In genomic region chr17:38465420-38466345, GRCh38 we compare ENCODE assay signal across 9 cellular contexts. TPM values are rescaled to one million over a fixed set of nuclear protein-coding genes. Genes with fewer than 3 reads are reported as not detected.
DNase-seq lines count a peak whose midpoint lies in the region; ATAC-seq and TF ChIP-seq lines count a peak whose summit lies in the region.
"Had no signal": no experiment of that assay in that cellular context is flagged by ENCODE, and none has a peak within 500 bp of the region (broad histone marks: within the 10 kb centered on the region; RNA-seq: fewer than 3 reads in every experiment).

No MANE protein-coding gene starts in this region.

- no peak overlapping the region for H3K4me2 ChIP-seq in neuronal stem cell (ENCODE audit: insufficient read depth, low read length, poor library complexity, severe bottlenecking)

- H3K9me3 ChIP-seq in RWPE2 (ENCODE audit: severe bottlenecking): no peaks in the 10 kb centered on the region
- H3K9me3 ChIP-seq in neuronal stem cell (replicated peaks in 1 of 2; ENCODE audit: control insufficient read depth in 2 of 2, insufficient read depth in 1 of 2, low read depth in 1 of 2, low read length in 2 of 2): no peaks in the 10 kb centered on the region

- H3K4ac ChIP-seq in neuronal stem cell (ENCODE audit: low read length): peak overlapping the region; percentile 38

- H3K18ac ChIP-seq in neuronal stem cell (ENCODE audit: low read length): peak overlapping the region; percentile 89

- H2BK120ac ChIP-seq in neuronal stem cell (ENCODE audit: low read depth, low read length): peak overlapping the region; percentile 64

- peak overlapping the region; percentile 23 for H3K4me3 ChIP-seq in RWPE2 (ENCODE audit: severe bottlenecking)
- H3K4me3 ChIP-seq in neuronal stem cell (ENCODE audit: low read length in 2 of 2): peak overlapping the region in 1 of 2 donors; percentile 56

- no CpG with 5 or more reads among the region's 23 CpGs for WGBS in neuronal stem cell (ENCODE audit: extremely low coverage in 2 of 2, insufficient read length in 2 of 2, insufficient replicate concordance in 1 of 2), 2 donors

- H3K27me3 Mint-ChIP-seq in effector memory CD8-positive, alpha-beta T cell: peaks cover 14 to 26% of the 10 kb centered on the region in 2 donors

- peak overlapping the region; percentile 71 for H3K27ac ChIP-seq in RWPE2 (ENCODE audit: poor library complexity, severe bottlenecking)
- peak overlapping the region; percentile 22 for H3K27ac ChIP-seq in neuronal stem cell (replicated peaks; ENCODE audit: low read length)

- H2AK5ac ChIP-seq in neuronal stem cell (ENCODE audit: low read depth, low read length): peak overlapping the region; percentile 95

- no peak overlapping the region for H3K14ac ChIP-seq in neuronal stem cell (ENCODE audit: low read length)

- no peaks in the 10 kb centered on the region for H3K36me3 Mint-ChIP-seq in effector memory CD8-positive, alpha-beta T cell (ENCODE audit: insufficient read depth)

- no peaks in the 10 kb centered on the region for H3K27me3 ChIP-seq in RWPE2 (ENCODE audit: insufficient read depth, poor library complexity, severe bottlenecking)
- H3K27me3 ChIP-seq in neuronal stem cell (ENCODE audit: control insufficient read depth in 3 of 3, insufficient read depth in 3 of 3, low read depth in 1 of 3, low read length in 3 of 3): no peaks in the 10 kb centered on the region

- H3K4me1 ChIP-seq in RWPE2 (ENCODE audit: insufficient read depth, poor library complexity, severe bottlenecking): peaks cover 17% of the 10 kb centered on the region
- H3K4me1 ChIP-seq in neuronal stem cell (ENCODE audit: control insufficient read depth in 2 of 2, insufficient read depth in 1 of 2, low read depth in 1 of 2, low read length in 2 of 2): peaks cover 21 to 22% of the 10 kb centered on the region in 2 donors

- DNase-seq in AG08396 (ENCODE audit: low spot score) (peak; percentile 94), RWPE2 (ENCODE audit: low spot score) (no peak), fibroblast of gingiva (ENCODE audit: low read depth) (peak; percentile 90), neuronal stem cell (ENCODE audit: low spot score) (no peak), NCI-H748 (lab: John Stamatoyannopoulos, UW; ENCODE audit: unreplicated experiment) (no peak), superior temporal gyrus (ENCODE audit: extremely low spot score) (no peak), DMS53 treated with DMSO at 0.1 percent for 48 hours (lab: John Stamatoyannopoulos, UW; ENCODE audit: unreplicated experiment) (no peak)
- DNase-seq in effector memory CD8-positive, alpha-beta T cell: no peak
- DNase-seq: small intestine had no signal

- no peak overlapping the region for H3K27ac Mint-ChIP-seq in effector memory CD8-positive, alpha-beta T cell

- no peak overlapping the region for H4K8ac ChIP-seq in neuronal stem cell (ENCODE audit: low read depth, low read length)

- H2BK12ac ChIP-seq in neuronal stem cell (ENCODE audit: low read length): no peak overlapping the region

- H2BK5ac ChIP-seq in neuronal stem cell (ENCODE audit: low read length): peak overlapping the region; percentile 20

- no peak overlapping the region for H3K4me3 Mint-ChIP-seq in effector memory CD8-positive, alpha-beta T cell

- peak; percentile 22 for ATAC-seq in RWPE2 (ENCODE audit: low read depth)
- no peak for ATAC-seq in effector memory CD8-positive, alpha-beta T cell (replicated peaks)

- peak overlapping the region; percentile 66 for H3K9ac ChIP-seq in neuronal stem cell (ENCODE audit: low read depth, low read length, poor library complexity)

- no peak overlapping the region for H4K91ac ChIP-seq in neuronal stem cell (ENCODE audit: low read depth, low read length, poor library complexity)

- H3K4me1 Mint-ChIP-seq in effector memory CD8-positive, alpha-beta T cell (ENCODE audit: low read depth in 2 of 2): no peaks in the 10 kb centered on the region

- peaks cover 6% of the 10 kb centered on the region for H3K79me1 ChIP-seq in neuronal stem cell (ENCODE audit: low read depth, low read length)

- peak overlapping the region; percentile 94 for H2AFZ ChIP-seq in neuronal stem cell (ENCODE audit: low read length)

- H3K36me3 ChIP-seq in RWPE2 (ENCODE audit: low read depth): peaks cover 84% of the 10 kb centered on the region
- peaks cover 22 to 26% of the 10 kb centered on the region in 2 donors for H3K36me3 ChIP-seq in neuronal stem cell (replicated peaks in 1 of 2; ENCODE audit: control insufficient read depth in 2 of 2, insufficient read depth in 2 of 2, low read length in 2 of 2)

- H3K9me3 Mint-ChIP-seq in effector memory CD8-positive, alpha-beta T cell: no peaks in the 10 kb centered on the region

- peak overlapping the region; percentile 39 for H2BK15ac ChIP-seq in neuronal stem cell (ENCODE audit: low read length)

- no peak for TF ChIP-seq CTCF in RWPE2 (IDR thresholded peaks at IDR 0.05; ENCODE audit: poor library complexity, severe bottlenecking)

- H3K23ac ChIP-seq in neuronal stem cell (ENCODE audit: low read depth, low read length, poor library complexity): no peak overlapping the region

RNA-seq across cellular contexts. Expression of gene ARHGAP23, which starts 37.4 kb away (rescaled TPM):
- polyA plus RNA-seq in neuronal stem cell (2013, experiment 1 of 2): 15.0 TPM
- polyA plus RNA-seq in neuronal stem cell (2013, experiment 2 of 2): 15.8 TPM

Comparison
In these comparisons a context has a peak if more than half of its experiments do, and no peak if none do; other contexts are left out.
1. DNase-seq: peak in AG08396 (single experiment) and fibroblast of gingiva (single experiment); none in RWPE2 (single experiment), neuronal stem cell (single experiment), NCI-H748 (single experiment), superior temporal gyrus (single experiment), DMS53 treated with DMSO at 0.1 percent for 48 hours (single experiment) and effector memory CD8-positive, alpha-beta T cell (0 of 3).